30 cellular contexts compared by ENCODE assay signal in genomic region chr11:24531528-24531927, GRCh38. TPM values are rescaled to one million over a fixed set of nuclear protein-coding genes. Genes with fewer than 3 reads are reported as not detected.
"Had no signal": no experiment of that assay in that cellular context is flagged by ENCODE, and none has a peak within 500 bp of the region (broad histone marks: within the 10 kb centered on the region; RNA-seq: fewer than 3 reads in every experiment).

No MANE protein-coding gene starts in this region.

- H3K9me3 Mint-ChIP-seq: activated CD4-positive, alpha-beta T cell treated with anti-CD3 and anti-CD28 coated beads, Interleukin-2, amount 10 ng/mL, durations not matched to agents 24 days and 14 days; T-helper 1 cell treated with Interleukin-12 subunit alpha and Interleukin-12 subunit beta and Interleukin-4 antibody, amounts not matched to agents 30 μg/mL and 1 μg/mL, for 36 hours; WTC11 had no signal

- H3K4me1 Mint-ChIP-seq: activated CD4-positive, alpha-beta T cell treated with anti-CD3 and anti-CD28 coated beads, Interleukin-2, amount 10 ng/mL, durations not matched to agents 24 days and 14 days; activated CD8-positive, alpha-beta memory T cell treated with anti-CD3 and anti-CD28 coated beads, Interleukin-2, amount 10 ng/mL, durations not matched to agents 7 days and 5 days; activated naive CD8-positive, alpha-beta T cell treated with anti-CD3 and anti-CD28 coated beads, Interleukin-2, amount 50 U/mL, for 24 hours; WTC11 had no signal

- H3K36me3 Mint-ChIP-seq: activated CD8-positive, alpha-beta memory T cell treated with anti-CD3 and anti-CD28 coated beads, Interleukin-2, amount 10 ng/mL, durations not matched to agents 7 days and 5 days; activated naive CD4-positive, alpha-beta T cell treated with anti-CD3 and anti-CD28 coated beads, Interleukin-2, amount 50 U/mL, for 72 hours; WTC11 had no signal

- ATAC-seq: activated CD8-positive, alpha-beta memory T cell treated with anti-CD3 and anti-CD28 coated beads, Interleukin-2, amount 10 ng/mL, durations not matched to agents 7 days and 5 days; activated naive CD4-positive, alpha-beta T cell treated with anti-CD3 and anti-CD28 coated beads, Interleukin-2, amount 50 U/mL, for 72 hours; activated naive CD8-positive, alpha-beta T cell treated with anti-CD3 and anti-CD28 coated beads, Interleukin-2, amount 50 U/mL, for 24 hours; Panc1; Right ventricle myocardium inferior; WTC11 had no signal

- H3K27me3 Mint-ChIP-seq: activated CD4-positive, alpha-beta T cell treated with anti-CD3 and anti-CD28 coated beads, Interleukin-2, amount 10 ng/mL, durations not matched to agents 24 days and 14 days; activated CD8-positive, alpha-beta memory T cell treated with anti-CD3 and anti-CD28 coated beads, Interleukin-2, amount 10 ng/mL, durations not matched to agents 7 days and 5 days; activated naive CD8-positive, alpha-beta T cell treated with anti-CD3 and anti-CD28 coated beads, Interleukin-2, amount 50 U/mL, for 24 hours; activated T-cell treated with anti-CD3 and anti-CD28 coated beads, Interleukin-2, amount 50 U/mL, for 24 hours had no signal

- H3K4me3 Mint-ChIP-seq: activated CD4-positive, alpha-beta T cell treated with anti-CD3 and anti-CD28 coated beads, Interleukin-2, amount 10 ng/mL, durations not matched to agents 24 days and 14 days; activated CD8-positive, alpha-beta memory T cell treated with anti-CD3 and anti-CD28 coated beads, Interleukin-2, amount 10 ng/mL, durations not matched to agents 7 days and 5 days; activated naive CD8-positive, alpha-beta T cell treated with anti-CD3 and anti-CD28 coated beads, Interleukin-2, amount 50 U/mL, for 24 hours; activated T-cell treated with anti-CD3 and anti-CD28 coated beads, Interleukin-2, amount 50 U/mL, for 24 hours; activated T-helper 1 cell treated with anti-CD3 and anti-CD28 coated beads, Interleukin-12 subunit alpha, Interleukin-12 subunit beta, Interleukin-2, Interleukin-4 antibody, amounts not matched to agents 30 ng/mL and 10 ng/mL and 1 ng/mL, durations not matched to agents 14 hours and 24 hours and 36 hours; T-helper 1 cell treated with Interleukin-12 subunit alpha and Interleukin-12 subunit beta and Interleukin-4 antibody, amounts not matched to agents 30 μg/mL and 1 μg/mL, for 36 hours; WTC11 had no signal

- H3K27ac Mint-ChIP-seq: activated CD4-positive, alpha-beta T cell treated with anti-CD3 and anti-CD28 coated beads, Interleukin-2, amount 10 ng/mL, durations not matched to agents 24 days and 14 days; activated CD8-positive, alpha-beta memory T cell treated with anti-CD3 and anti-CD28 coated beads, Interleukin-2, amount 10 ng/mL, durations not matched to agents 7 days and 5 days; activated naive CD4-positive, alpha-beta T cell treated with anti-CD3 and anti-CD28 coated beads, Interleukin-2, amount 50 U/mL, for 72 hours; activated naive CD8-positive, alpha-beta T cell treated with anti-CD3 and anti-CD28 coated beads, Interleukin-2, amount 50 U/mL, for 24 hours; activated T-cell treated with anti-CD3 and anti-CD28 coated beads, Interleukin-2, amount 50 U/mL, for 24 hours; activated T-helper 1 cell treated with anti-CD3 and anti-CD28 coated beads, Interleukin-12 subunit alpha, Interleukin-12 subunit beta, Interleukin-2, Interleukin-4 antibody, amounts not matched to agents 30 ng/mL and 10 ng/mL and 1 ng/mL, durations not matched to agents 14 hours and 24 hours and 36 hours; T-helper 1 cell treated with Interleukin-12 subunit alpha and Interleukin-12 subunit beta and Interleukin-4 antibody, amounts not matched to agents 30 μg/mL and 1 μg/mL, for 36 hours; WTC11 had no signal

- H3K4me3 ChIP-seq: cardiac muscle cell, SK-N-MC had no signal

- DNase-seq: activated CD4-positive, alpha-beta T cell treated with anti-CD3 and anti-CD28 coated beads, Interleukin-2, amount 10 ng/mL, durations not matched to agents 24 days and 14 days; activated CD4-positive, alpha-beta T cell treated with anti-CD3 and anti-CD28 coated beads, Interleukin-2, amount 50 U/mL, for 48 hours; activated CD4-positive, CD25-positive, alpha-beta regulatory T cell treated with anti-CD3 and anti-CD28 coated beads, Interleukin-2, amount 50 U/mL, for 72 hours; activated CD8-positive, alpha-beta memory T cell treated with anti-CD3 and anti-CD28 coated beads, Interleukin-2, amount 10 ng/mL, durations not matched to agents 7 days and 5 days; activated effector memory CD4-positive, alpha-beta T cell treated with Interleukin-2 at 50 U/mL for 16 hours; activated naive CD4-positive, alpha-beta T cell; activated naive CD8-positive, alpha-beta T cell treated with anti-CD3 and anti-CD28 coated beads, Interleukin-2, amount 50 U/mL, for 24 hours; activated T-cell treated with anti-CD3 and anti-CD28 coated beads, Interleukin-2, amount 50 U/mL, for 24 hours; brain microvascular endothelial cell; KG1; NCI-H1048; NCI-H146; NCI-H187 treated with DMSO at 0.1 percent for 48 hours; NCI-H2171; NCI-H2227 treated with DMSO at 0.1 percent for 48 hours; NCI-H510A; NCI-H526 treated with DMSO at 0.1 percent for 48 hours; NK-92 treated with Interleukin-12 subunit alpha and Interleukin-12 subunit beta, amount 100 ng/mL, for 24 hours; OCI-M1; RPMI8226; SW 1271 had no signal

RNA-seq across cellular contexts. Expression of gene LUZP2, which starts 34.7 kb away (rescaled TPM):
- total RNA-seq: activated CD4-positive, alpha-beta T cell treated with anti-CD3 and anti-CD28 coated beads, Interleukin-2, amount 10 ng/mL, durations not matched to agents 24 days and 14 days; activated CD8-positive, alpha-beta memory T cell treated with anti-CD3 and anti-CD28 coated beads, Interleukin-2, amount 10 ng/mL, durations not matched to agents 7 days and 5 days; activated naive CD4-positive, alpha-beta T cell treated with anti-CD3 and anti-CD28 coated beads, Interleukin-2, amount 50 U/mL, for 72 hours; activated T-helper 1 cell treated with anti-CD3 and anti-CD28 coated beads, Interleukin-12 subunit alpha, Interleukin-12 subunit beta, Interleukin-2, Interleukin-4 antibody, amounts not matched to agents 30 ng/mL and 10 ng/mL and 1 ng/mL, durations not matched to agents 14 hours and 24 hours and 36 hours; cardiac muscle cell; LHCN-M2; Right ventricle myocardium inferior had no signal
